10 cellular contexts compared by ENCODE assay signal in the genomic region with DNA sequence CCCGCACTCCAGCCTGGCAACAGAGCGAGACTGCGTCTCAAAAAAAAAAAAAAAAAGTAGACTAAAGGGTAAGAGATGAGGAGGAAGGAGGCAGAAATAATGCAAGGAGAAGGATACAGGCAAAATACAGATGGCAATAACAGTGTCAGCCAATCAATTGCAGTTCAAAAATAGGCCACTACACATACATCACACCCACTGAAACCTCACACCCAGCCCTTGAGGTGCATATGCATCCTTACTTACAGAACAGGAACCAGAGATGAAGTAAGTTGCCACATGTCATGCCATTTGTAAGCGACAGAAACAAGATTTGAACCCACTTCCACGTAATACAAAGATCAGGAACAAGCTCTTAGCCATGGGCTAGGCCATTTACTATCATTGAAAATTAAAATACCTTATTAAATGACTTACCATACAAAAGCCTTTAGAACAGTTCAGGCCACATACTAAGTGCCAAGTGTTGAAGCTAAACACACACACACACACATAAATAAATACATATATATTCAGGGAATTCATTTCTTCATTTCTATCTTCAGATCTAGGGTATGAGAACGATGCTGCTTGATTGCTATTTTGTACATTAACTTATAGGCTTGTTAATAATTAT.
DNase-seq lines count a peak whose midpoint lies in the region; ATAC-seq and TF ChIP-seq lines count a peak whose summit lies in the region.
"Had no signal": no experiment of that assay in that cellular context is flagged by ENCODE, and none has a peak within 500 bp of the region (broad histone marks: within the 10 kb centered on the region; RNA-seq: fewer than 3 reads in every experiment).

No MANE protein-coding gene starts in this region.

- H3K27ac ChIP-seq in tibial nerve = peak overlapping the region in 3 of 4 donors; percentile 65 to 72 (median 68)

- ATAC-seq in activated CD4-positive, alpha-beta T cell treated with anti-CD3 and anti-CD28 coated beads for 36 hours = peak; percentile 94
- peak; percentile 86 for ATAC-seq in mucosa of descending colon
- no peak for ATAC-seq in HG03045 (IDR thresholded peaks at IDR 0.05; ENCODE audit: unreplicated experiment)

- H3K27ac Mint-ChIP-seq in activated CD4-positive, alpha-beta T cell treated with anti-CD3 and anti-CD28 coated beads for 36 hours = peak overlapping the region; percentile 86
- peak overlapping the region; percentile 80 for H3K27ac Mint-ChIP-seq in activated T-helper 2 cell treated with anti-CD3 and anti-CD28 coated beads, Interferon-gamma antibody, Interleukin-2, Interleukin-4, amounts not matched to agents 10 μg/mL and 5 μg/mL and 100 μg/mL, durations not matched to agents 14 hours and 24 hours and 36 hours

- intact Hi-C loops in activated CD4-positive, alpha-beta T cell treated with anti-CD3 and anti-CD28 coated beads for 36 hours (cut with DNase I, micrococcal nuclease) = loop anchor here (1.0 to 5.0 kb wide), 4 partner anchors 13 to 153 kb away; no protein-coding TSS in a partner anchor
- intact Hi-C loops in activated T-helper 2 cell treated with anti-CD3 and anti-CD28 coated beads, Interferon-gamma antibody, Interleukin-2, Interleukin-4, amounts not matched to agents 10 μg/mL and 5 μg/mL and 100 μg/mL, durations not matched to agents 14 hours and 24 hours and 36 hours (cut with micrococcal nuclease) = loop anchor here (2.0 to 5.0 kb wide), 2 partner anchors 18 to 88 kb away; no protein-coding TSS in a partner anchor
- intact Hi-C loops in mucosa of descending colon (cut with DNase I, micrococcal nuclease) = no loop called here

- POLR2A ChIA-PET in activated CD4-positive, alpha-beta T cell treated with anti-CD3 and anti-CD28 coated beads for 36 hours (lab: Charles Lee) = interaction anchor here (0.6 kb wide), 1 partner anchor 86 kb away, joined by 7 read pairs; no protein-coding TSS in a partner anchor

- H3K27me3 ChIP-seq in tibial nerve = no peaks in the 10 kb centered on the region

- H3K36me3 ChIP-seq in mucosa of descending colon (ENCODE audit: low read depth) (no peaks in the 10 kb centered on the region), tibial nerve (peaks cover 0 to 28% (median 0%) of the 10 kb centered on the region in 3 donors)

- peaks cover 64% of the 10 kb centered on the region for H3K4me1 Mint-ChIP-seq in activated CD4-positive, alpha-beta T cell treated with anti-CD3 and anti-CD28 coated beads for 36 hours
- H3K4me1 Mint-ChIP-seq in activated T-helper 2 cell treated with anti-CD3 and anti-CD28 coated beads, Interferon-gamma antibody, Interleukin-2, Interleukin-4, amounts not matched to agents 10 μg/mL and 5 μg/mL and 100 μg/mL, durations not matched to agents 14 hours and 24 hours and 36 hours (ENCODE audit: low read depth) = peaks cover 41% of the 10 kb centered on the region

- peak overlapping the region; percentile 5 for H3K4me3 Mint-ChIP-seq in activated CD4-positive, alpha-beta T cell treated with anti-CD3 and anti-CD28 coated beads for 36 hours
- peak overlapping the region; percentile 20 for H3K4me3 Mint-ChIP-seq in activated T-helper 2 cell treated with anti-CD3 and anti-CD28 coated beads, Interferon-gamma antibody, Interleukin-2, Interleukin-4, amounts not matched to agents 10 μg/mL and 5 μg/mL and 100 μg/mL, durations not matched to agents 14 hours and 24 hours and 36 hours (ENCODE audit: low read depth)

- H3K9me3 ChIP-seq in mucosa of descending colon = peaks cover 9% of the 10 kb centered on the region
- H3K9me3 ChIP-seq in tibial nerve = peaks cover 0 to 11% (median 0%) of the 10 kb centered on the region in 4 donors

- H3K4me3 ChIP-seq in mucosa of descending colon (no peak overlapping the region), tibial nerve (no peak overlapping the region)

- H3K36me3 Mint-ChIP-seq in activated CD4-positive, alpha-beta T cell treated with anti-CD3 and anti-CD28 coated beads for 36 hours (ENCODE audit: low read depth) = peaks cover 71% of the 10 kb centered on the region
- H3K36me3 Mint-ChIP-seq in activated T-helper 2 cell treated with anti-CD3 and anti-CD28 coated beads, Interferon-gamma antibody, Interleukin-2, Interleukin-4, amounts not matched to agents 10 μg/mL and 5 μg/mL and 100 μg/mL, durations not matched to agents 14 hours and 24 hours and 36 hours (ENCODE audit: low read depth) = peaks cover 81% of the 10 kb centered on the region

- TF ChIP-seq CTCF in mucosa of descending colon (IDR thresholded peaks at IDR 0.05) (no peak), tibial nerve (IDR thresholded peaks at IDR 0.05) (peak in 1 of 5 experiments; percentile 30)

- peak in 1 of 2 donors; percentile 31 for TF ChIP-seq EP300 in tibial nerve (IDR thresholded peaks at IDR 0.05)

- H3K9me3 Mint-ChIP-seq in activated CD4-positive, alpha-beta T cell treated with anti-CD3 and anti-CD28 coated beads for 36 hours (ENCODE audit: low read depth) = peaks cover 11% of the 10 kb centered on the region
- H3K9me3 Mint-ChIP-seq in activated T-helper 2 cell treated with anti-CD3 and anti-CD28 coated beads, Interferon-gamma antibody, Interleukin-2, Interleukin-4, amounts not matched to agents 10 μg/mL and 5 μg/mL and 100 μg/mL, durations not matched to agents 14 hours and 24 hours and 36 hours = peaks cover 23% of the 10 kb centered on the region

- H3K4me1 ChIP-seq in mucosa of descending colon (ENCODE audit: low read depth) (peaks cover 8% of the 10 kb centered on the region), tibial nerve (peaks cover 0 to 40% (median 10%) of the 10 kb centered on the region in 4 donors)

- peak; percentile 77 for DNase-seq in activated CD4-positive, alpha-beta T cell treated with anti-CD3 and anti-CD28 coated beads for 36 hours
- DNase-seq in activated CD4-positive, alpha-beta T cell treated with anti-CD3 and anti-CD28 coated beads for 1 hour = no peak
- peak; percentile 54 for DNase-seq in activated T-helper 2 cell treated with anti-CD3 and anti-CD28 coated beads, Interferon-gamma antibody, Interleukin-2, Interleukin-4, amounts not matched to agents 10 μg/mL and 5 μg/mL and 100 μg/mL, durations not matched to agents 14 hours and 24 hours and 36 hours (ENCODE audit: low spot score)
- DNase-seq in mucosa of descending colon (peak in 1 of 3 donors; percentile 32), tibial nerve (ENCODE audit: low spot score in 2 of 2) (no peak), NCI-H2227 treated with DMSO at 0.1 percent for 48 hours (lab: John Stamatoyannopoulos, UW) (no peak), GM03348 (ENCODE audit: low spot score) (no peak)
- DNase-seq: ACHN, amniotic stem cell had no signal

- H3K27me3 Mint-ChIP-seq in activated CD4-positive, alpha-beta T cell treated with anti-CD3 and anti-CD28 coated beads for 36 hours = no peaks in the 10 kb centered on the region
- no peaks in the 10 kb centered on the region for H3K27me3 Mint-ChIP-seq in activated T-helper 2 cell treated with anti-CD3 and anti-CD28 coated beads, Interferon-gamma antibody, Interleukin-2, Interleukin-4, amounts not matched to agents 10 μg/mL and 5 μg/mL and 100 μg/mL, durations not matched to agents 14 hours and 24 hours and 36 hours (ENCODE audit: low read depth)

- 85 to 88% methylated on average over 6 of the region's 6 CpGs for WGBS in tibial nerve, 2 donors

- CTCF ChIA-PET in activated CD4-positive, alpha-beta T cell treated with anti-CD3 and anti-CD28 coated beads for 36 hours (lab: Charles Lee) = interaction anchor here (0.7 to 1.1 kb wide), 5 partner anchors 12 to 114 kb away, joined by 3 to 4 read pairs (median 3); no protein-coding TSS in a partner anchor

- TF ChIP-seq POLR2A in tibial nerve (IDR thresholded peaks at IDR 0.05) = no peak

Comparison
In these comparisons a context has a peak if more than half of its experiments do, and no peak if none do; other contexts are left out.
1. DNase-seq: peak in activated CD4-positive, alpha-beta T cell treated with anti-CD3 and anti-CD28 coated beads for 36 hours (single experiment) and activated T-helper 2 cell treated with anti-CD3 and anti-CD28 coated beads, Interferon-gamma antibody, Interleukin-2, Interleukin-4, amounts not matched to agents 10 μg/mL and 5 μg/mL and 100 μg/mL, durations not matched to agents 14 hours and 24 hours and 36 hours (single experiment); none in activated CD4-positive, alpha-beta T cell treated with anti-CD3 and anti-CD28 coated beads for 1 hour (single experiment), tibial nerve (0 of 2), NCI-H2227 treated with DMSO at 0.1 percent for 48 hours (single experiment) and GM03348 (single experiment).
2. intact Hi-C loops: an anchor here in activated CD4-positive, alpha-beta T cell treated with anti-CD3 and anti-CD28 coated beads for 36 hours (1.0 to 5.0 kb wide) and activated T-helper 2 cell treated with anti-CD3 and anti-CD28 coated beads, Interferon-gamma antibody, Interleukin-2, Interleukin-4, amounts not matched to agents 10 μg/mL and 5 μg/mL and 100 μg/mL, durations not matched to agents 14 hours and 24 hours and 36 hours (2.0 to 5.0 kb wide); none called in mucosa of descending colon.